Comparison of ENCODE assay signal across 21 cellular contexts in the genomic region with DNA sequence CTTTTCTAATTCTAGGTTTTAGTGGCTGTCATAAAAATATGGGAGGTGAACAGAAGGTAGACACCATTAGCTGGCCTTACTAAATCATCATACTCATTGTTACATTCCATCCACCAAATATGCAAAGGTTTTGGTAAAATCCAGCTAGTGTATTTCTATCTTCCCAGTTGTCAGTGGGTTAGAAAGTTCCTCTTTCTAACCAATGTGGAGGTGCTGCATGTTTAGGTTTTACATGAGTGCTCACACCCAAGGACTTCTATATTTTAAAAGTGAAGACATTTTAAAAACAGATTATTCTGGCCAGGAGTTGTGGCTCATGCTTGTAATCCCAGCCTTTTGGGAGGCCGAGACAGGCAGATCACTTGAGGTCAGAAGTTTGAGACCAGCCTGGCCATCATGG. TPM values are rescaled to one million over a fixed set of nuclear protein-coding genes. Genes with fewer than 3 reads are reported as not detected.
A peak's percentile ranks its signal among the peaks of the same experiment; 100 is the strongest.
DNase-seq lines count a peak whose midpoint lies in the region; ATAC-seq and TF ChIP-seq lines count a peak whose summit lies in the region.
"Had no signal": no experiment of that assay in that cellular context is flagged by ENCODE, and none has a peak within 500 bp of the region (broad histone marks: within the 10 kb centered on the region; RNA-seq: fewer than 3 reads in every experiment).

No MANE protein-coding gene starts in this region.

- no peak for TF ChIP-seq CTCF in Caco-2 (IDR thresholded peaks at IDR 0.05; ENCODE audit: insufficient read depth in 1 of 2, low read depth in 1 of 2, low read length in 1 of 2, severe bottlenecking in 1 of 2, unreplicated experiment in 1 of 2)
- no peak for TF ChIP-seq CTCF in Panc1 (IDR thresholded peaks at IDR 0.05)
- no peak for TF ChIP-seq CTCF in nephron progenitor cell (IDR thresholded peaks at IDR 0.05)
- no peak for TF ChIP-seq CTCF in vagina (IDR thresholded peaks at IDR 0.05)

- H3K27me3 ChIP-seq in Caco-2 (replicated peaks; ENCODE audit: control insufficient read depth, insufficient read depth, low read length) (no peaks in the 10 kb centered on the region), Panc1 (ENCODE audit: control insufficient read depth, insufficient read depth, low read length) (no peaks in the 10 kb centered on the region), vagina (no peaks in the 10 kb centered on the region)

- CTCF ChIA-PET in Caco-2 (lab: Charles Lee) (no interaction called here), Panc1 (lab: Charles Lee) (interaction anchor here (0.6 to 1.3 kb wide), 2 partner anchors 17 to 58 kb away, joined by 3 read pairs; no protein-coding TSS in a partner anchor)

- BruUV-seq in Caco-2 (replicated peaks; lab: Mats Ljungman, UMichigan) (no TSS peak), Panc1 (replicated peaks; lab: Mats Ljungman, UMichigan) (no TSS peak)

- H3K9me3 ChIP-seq in Caco-2 (no peaks in the 10 kb centered on the region), Panc1 (ENCODE audit: control insufficient read depth, insufficient read depth, low read depth, low read length) (no peaks in the 10 kb centered on the region), vagina (no peaks in the 10 kb centered on the region)

- H3K27ac Mint-ChIP-seq in Caco-2 (ENCODE audit: unreplicated experiment) (peak overlapping the region; percentile 13), naive B cell (peak overlapping the region in 5 of 6 donors; percentile 28 to 95 (median 63)), nephron progenitor cell (no peak overlapping the region)
- H3K27ac Mint-ChIP-seq: CD4-positive, CD25-positive, alpha-beta regulatory T cell; CD8-positive, alpha-beta T cell; GM23338; H9 had no signal

- intact Hi-C loops in Caco-2 (cut with micrococcal nuclease; ENCODE audit: unreplicated experiment), result no loop called here
- intact Hi-C loops in Panc1 (cut with micrococcal nuclease; ENCODE audit: unreplicated experiment), result no loop called here
- intact Hi-C loops in vagina (cut with DNase I), result no loop called here

- no peaks in the 10 kb centered on the region for H3K27me3 Mint-ChIP-seq in Caco-2 (ENCODE audit: insufficient read depth, unreplicated experiment)
- peaks cover 7 to 21% (median 16%) of the 10 kb centered on the region in 3 donors for H3K27me3 Mint-ChIP-seq in naive B cell
- H3K27me3 Mint-ChIP-seq in nephron progenitor cell (ENCODE audit: low read depth, poor library complexity), result peaks cover 76% of the 10 kb centered on the region

- H3K4me1 Mint-ChIP-seq in Caco-2 (ENCODE audit: low read depth, unreplicated experiment), result peaks cover 15% of the 10 kb centered on the region
- H3K4me1 Mint-ChIP-seq in naive B cell, result peaks cover 17 to 30% (median 29%) of the 10 kb centered on the region in 3 donors
- H3K4me1 Mint-ChIP-seq in nephron progenitor cell, result peaks cover 5% of the 10 kb centered on the region

- no peak overlapping the region for H3K4me3 ChIP-seq in Caco-2 (ENCODE audit: low read depth, low read length)
- no peak overlapping the region for H3K4me3 ChIP-seq in Panc1 (ENCODE audit: low read depth in 2 of 2, low read length in 2 of 2)
- H3K4me3 ChIP-seq in vagina, result no peak overlapping the region
- H3K4me3 ChIP-seq: GM12878 had no signal

- TF ChIP-seq POLR2A in vagina (IDR thresholded peaks at IDR 0.05), result no peak

- H3K27ac ChIP-seq in Panc1 (ENCODE audit: low read length) (peak overlapping the region; percentile 20; the same call in 1 of the 2 replicates), vagina (no peak overlapping the region)
- H3K27ac ChIP-seq: C4-2B had no signal

- DNase-seq in Caco-2, result no peak
- DNase-seq in Panc1 (ENCODE audit: low read depth, low spot score), result no peak
- no peak for DNase-seq in naive B cell
- DNase-seq in nephron progenitor cell, result no peak
- DNase-seq in vagina (ENCODE audit: extremely low spot score in 2 of 2), result no peak
- DNase-seq: CD4-positive, CD25-positive, alpha-beta regulatory T cell; CD8-positive, alpha-beta T cell; DMS 273 treated with DMSO at 0.1 percent for 48 hours; DMS79; EL; GDM1; H9 had no signal

- ATAC-seq in Panc1, result no peak
- ATAC-seq in naive B cell (ENCODE audit: low read depth in 2 of 2), result peak; percentile 53 to 69
- no peak for ATAC-seq in GM19395 (IDR thresholded peaks at IDR 0.05; ENCODE audit: unreplicated experiment)
- ATAC-seq: CD8-positive, alpha-beta T cell; GM12878; GM23338; HCT116 had no signal

- H3K9me3 Mint-ChIP-seq in Caco-2 (ENCODE audit: unreplicated experiment) (no peaks in the 10 kb centered on the region), naive B cell (peaks cover 0 to 7% (median 0%) of the 10 kb centered on the region in 7 donors), nephron progenitor cell (peaks cover 19% of the 10 kb centered on the region)
- H3K9me3 Mint-ChIP-seq: CD8-positive, alpha-beta T cell; GM23338 had no signal

- H3K36me3 Mint-ChIP-seq in Caco-2 (ENCODE audit: insufficient read depth, unreplicated experiment) (peaks cover 11% of the 10 kb centered on the region), naive B cell (peaks cover 0 to 3% of the 10 kb centered on the region in 2 donors), nephron progenitor cell (ENCODE audit: low read depth) (no peaks in the 10 kb centered on the region)
- H3K36me3 Mint-ChIP-seq: CD4-positive, CD25-positive, alpha-beta regulatory T cell; CD8-positive, alpha-beta T cell had no signal

- POLR2A ChIA-PET in Caco-2 (lab: Charles Lee), result no interaction called here
- POLR2A ChIA-PET in Panc1 (lab: Charles Lee), result no interaction called here

- H3K4me3 Mint-ChIP-seq in Caco-2 (ENCODE audit: unreplicated experiment) (peak overlapping the region; percentile 72), naive B cell (peak overlapping the region in 7 of 8 donors; percentile 3 to 65 (median 42)), nephron progenitor cell (no peak overlapping the region)
- H3K4me3 Mint-ChIP-seq: CD4-positive, CD25-positive, alpha-beta regulatory T cell; CD8-positive, alpha-beta T cell; GM23338; H9 had no signal

- in situ Hi-C loops in Panc1 (cut with HindIII; ENCODE audit: low pct_unique_long_range_greater_than_20kb, low sequenced_read_pairs), result no loop called here

- H3K4me1 ChIP-seq in Caco-2 (peaks cover 16% of the 10 kb centered on the region), Panc1 (ENCODE audit: control insufficient read depth, insufficient read depth, low read length) (peaks cover 13% of the 10 kb centered on the region), vagina (peaks cover 14% of the 10 kb centered on the region)

- H3K36me3 ChIP-seq in Caco-2 (ENCODE audit: control insufficient read depth, insufficient read depth, low read length) (no peaks in the 10 kb centered on the region), Panc1 (ENCODE audit: control insufficient read depth, insufficient read depth, low read length) (no peaks in the 10 kb centered on the region), vagina (no peaks in the 10 kb centered on the region)

RNA-seq across cellular contexts. Expression of gene ALPP, which starts 5.9 kb away (rescaled TPM):
- 4.9 and 5.8 TPM in 2 replicates for total RNA-seq in Caco-2 (2022)
- total RNA-seq in Panc1 (2021; ENCODE audit: unreplicated experiment), result 7.3 TPM
- 13.0 TPM for polyA plus RNA-seq in Panc1 (2012; ENCODE audit: insufficient read length)
- under 1 TPM in 3 of 6 donors, not detected in 3; 0.26 to 0.69 (median 0.40) TPM for polyA plus RNA-seq in naive B cell (ENCODE audit: low read depth in 6 of 6)
- not detected for total RNA-seq in vagina
- total RNA-seq: A673; CD4-positive, CD25-positive, alpha-beta regulatory T cell; CD8-positive, alpha-beta T cell; GM12878 had no signal
- polyA plus RNA-seq: BJ; CD4-positive, CD25-positive, alpha-beta regulatory T cell; GM23338 had no signal

RNA-seq across cellular contexts. Expression of gene ALPG, which starts 22.2 kb away (rescaled TPM):
- 1.9 and 2.5 TPM in 2 replicates for total RNA-seq in Caco-2 (2022)
- total RNA-seq in Panc1 (2021; ENCODE audit: unreplicated experiment), result 65.3 TPM
- polyA plus RNA-seq in Panc1 (2012; ENCODE audit: insufficient read length), result 236 TPM
- polyA plus RNA-seq in naive B cell (ENCODE audit: low read depth in 6 of 6), result not detected
- not detected for total RNA-seq in vagina
- total RNA-seq: A172; A673; CD4-positive, CD25-positive, alpha-beta regulatory T cell; CD8-positive, alpha-beta T cell; GM12878; H4 had no signal
- polyA plus RNA-seq: BJ; CD4-positive, CD25-positive, alpha-beta regulatory T cell; GM12878 had no signal

Comparison
In these comparisons a context has a peak if more than half of its experiments do, and no peak if none do; other contexts are left out.
1. ATAC-seq: peak in naive B cell (2 of 2); none in Panc1 (single experiment) and GM19395 (single experiment).
2. RNA of gene ALPG, which starts 22.2 kb away (total RNA-seq): 65.3 TPM in Panc1 (single experiment); 1.9 to 2.5 TPM in Caco-2 and not detected in vagina (single experiment); every median in the first group is over 10 times any median in the second.